ENCODE assay signal across 7 cellular contexts in genomic region chr16:69824564-69825142, GRCh38.
DNase-seq lines count a peak whose midpoint lies in the region; ATAC-seq and TF ChIP-seq lines count a peak whose summit lies in the region.
"Not testable (repeated sequence)": the region's sequence is repeated elsewhere in the genome, so short reads cannot be mapped to it uniquely, and the experiment has no call there.

No MANE protein-coding gene starts in this region.

- H3K27me3 Mint-ChIP-seq in naive B cell = not testable (repeated sequence)

- not testable (repeated sequence) for H3K4me3 ChIP-seq in MM.1S (ENCODE audit: low read length); esophagus muscularis mucosa; heart right ventricle; gastrocnemius medialis; thyroid gland (replicated peaks in 1 of 3); uterus

- peaks cover 20 to 28% (median 24%) of the 10 kb centered on the region in 3 donors for H3K4me1 Mint-ChIP-seq in naive B cell

- TF ChIP-seq EP300 in esophagus muscularis mucosa (IDR thresholded peaks at IDR 0.05) = not testable (repeated sequence)

- in situ Hi-C loops in gastrocnemius medialis (cut with MboI; ENCODE audit: low sequenced_read_pairs in 4 of 4) = not testable (repeated sequence)

- H3K36me3 Mint-ChIP-seq in naive B cell = peaks cover 4 to 10% of the 10 kb centered on the region in 2 donors

- H4K20me1 ChIP-seq in MM.1S (ENCODE audit: insufficient read depth, low read length) = not testable (repeated sequence)

- not testable (repeated sequence) for H3K9ac ChIP-seq in MM.1S (ENCODE audit: low read length)

- not testable (repeated sequence) for H3K9me3 Mint-ChIP-seq in naive B cell

- not testable (repeated sequence) for H3K4me1 ChIP-seq in MM.1S (ENCODE audit: low read length); gastrocnemius medialis; uterus
- H3K4me1 ChIP-seq in esophagus muscularis mucosa (peaks cover 20 to 50% (median 27%) of the 10 kb centered on the region in 4 donors), heart right ventricle (peaks cover 0 to 26% (median 12%) of the 10 kb centered on the region in 9 donors), thyroid gland (peaks cover 7 to 12% of the 10 kb centered on the region in 2 donors)

- not testable (repeated sequence) for H3K9me2 ChIP-seq in MM.1S (replicated peaks; ENCODE audit: insufficient read depth, low read length)

- not testable (repeated sequence) for H2AFZ ChIP-seq in MM.1S (ENCODE audit: low read length)

- not testable (repeated sequence) for H3K79me2 ChIP-seq in MM.1S (ENCODE audit: low read length)

- not testable (repeated sequence) for TF ChIP-seq CTCF in MM.1S (IDR thresholded peaks at IDR 0.05; ENCODE audit: low read length); esophagus muscularis mucosa (IDR thresholded peaks at IDR 0.05); heart right ventricle (IDR thresholded peaks at IDR 0.05); gastrocnemius medialis (IDR thresholded peaks at IDR 0.05 in 4 of 5, conservative IDR thresholded peaks at IDR 0.05 in 1 of 5); thyroid gland (IDR thresholded peaks at IDR 0.05); uterus (IDR thresholded peaks at IDR 0.05)

- H3K27ac ChIP-seq in MM.1S (ENCODE audit: low read length) = peak overlapping the region; percentile 80; the same call in 1 of the 2 replicates
- peak overlapping the region; percentile 58 to 76 (median 60) for H3K27ac ChIP-seq in esophagus muscularis mucosa (replicated peaks in 1 of 4)
- peak overlapping the region in 6 of 10 donors; percentile 75 to 91 (median 80) for H3K27ac ChIP-seq in heart right ventricle
- H3K27ac ChIP-seq in gastrocnemius medialis = peak overlapping the region in 3 of 4 donors; percentile 57 to 78 (median 75)
- peak overlapping the region in 2 of 3 donors; percentile 55 to 56 for H3K27ac ChIP-seq in thyroid gland
- H3K27ac ChIP-seq in uterus = peak overlapping the region; percentile 46 to 65

- H3K4me2 ChIP-seq in MM.1S (ENCODE audit: low read depth, low read length) = not testable (repeated sequence)

- not testable (repeated sequence) for TF ChIP-seq POLR2A in esophagus muscularis mucosa (IDR thresholded peaks at IDR 0.05; ENCODE audit: low read depth); gastrocnemius medialis (IDR thresholded peaks at IDR 0.05); thyroid gland (IDR thresholded peaks at IDR 0.05); uterus (IDR thresholded peaks at IDR 0.05)

- H3F3A ChIP-seq in MM.1S (ENCODE audit: insufficient read depth, low read length) = peaks cover 12% of the 10 kb centered on the region

- H3K27ac Mint-ChIP-seq in naive B cell = peak overlapping the region in 3 of 6 donors; percentile 82 to 96 (median 95)

- intact Hi-C loops in esophagus muscularis mucosa (cut with DNase I); heart right ventricle (cut with DNase I); gastrocnemius medialis (cut with DNase I; ENCODE audit: low total_unique reads); thyroid gland (cut with DNase I); uterus (cut with DNase I; ENCODE audit: low total_unique reads): not testable (repeated sequence)

- H3K9me3 ChIP-seq in MM.1S (replicated peaks; ENCODE audit: insufficient read depth, low read length); esophagus muscularis mucosa; heart right ventricle; gastrocnemius medialis; thyroid gland; uterus: not testable (repeated sequence)

- H3K36me3 ChIP-seq in MM.1S (replicated peaks; ENCODE audit: insufficient read depth, low read length); esophagus muscularis mucosa; gastrocnemius medialis; thyroid gland; uterus: not testable (repeated sequence)
- H3K36me3 ChIP-seq in heart right ventricle = peaks cover 0 to 23% (median 0%) of the 10 kb centered on the region in 9 donors

- DNase-seq in MM.1S; esophagus muscularis mucosa (ENCODE audit: extremely low spot score); heart right ventricle; naive B cell; gastrocnemius medialis; thyroid gland; uterus: not testable (repeated sequence)

- peak overlapping the region in 6 of 8 donors; percentile 45 to 93 (median 76) for H3K4me3 Mint-ChIP-seq in naive B cell

- WGBS in esophagus muscularis mucosa = 92% methylated on average over 4 of the region's 4 CpGs
- 91 to 92% methylated on average over 4 of the region's 4 CpGs for WGBS in heart right ventricle, 2 donors
- WGBS in thyroid gland, 2 donors = 87 to 100% methylated on average over 4 of the region's 4 CpGs

- ATAC-seq in heart right ventricle; naive B cell (ENCODE audit: low read depth in 2 of 2); gastrocnemius medialis: not testable (repeated sequence)

- H3K27me3 ChIP-seq in MM.1S (replicated peaks; ENCODE audit: insufficient read depth, low read length); esophagus muscularis mucosa; heart right ventricle; gastrocnemius medialis; thyroid gland; uterus: not testable (repeated sequence)
